ENCODE assay signal across 17 cellular contexts in genomic region chr11:100673063-100673462, GRCh38. TPM values are rescaled to one million over a fixed set of nuclear protein-coding genes. Genes with fewer than 3 reads are reported as not detected.
DNase-seq lines count a peak whose midpoint lies in the region; ATAC-seq, FAIRE-seq and TF ChIP-seq lines count a peak whose summit lies in the region.
"Had no signal": no experiment of that assay in that cellular context is flagged by ENCODE, and none has a peak within 500 bp of the region (broad histone marks: within the 10 kb centered on the region; RNA-seq: fewer than 3 reads in every experiment).

No MANE protein-coding gene starts in this region.

- no peaks in the 10 kb centered on the region for H3K79me2 ChIP-seq in K562 (ENCODE audit: control insufficient read depth, insufficient read depth, low read length)

- TF ChIP-seq EP300 in K562 (IDR thresholded peaks at IDR 0.05; ENCODE audit: low read length): no peak

- ATAC-seq in K562 (no peak), GM21619 (IDR thresholded peaks at IDR 0.05; ENCODE audit: unreplicated experiment) (no peak)

- in situ Hi-C loops in K562 (cut with MboI): no loop called here

- no peak overlapping the region for H3K4me2 ChIP-seq in K562 (ENCODE audit: insufficient read depth, low read length)
- H3K4me2 ChIP-seq: BLaER1 treated with 17β-estradiol and CSF1 and Interleukin-3, amounts not matched to agents 10 nM and 100 nM had no signal

- CTCF ChIA-PET in K562 (lab: Yijun Ruan, JAX; ENCODE audit: low intra/inter-chr PET ratio): no interaction called here

- POLR2A ChIA-PET in K562 (lab: Yijun Ruan, JAX): no interaction called here

- DNase-seq in HTR-8/SVneo (ENCODE audit: insufficient read length, low spot score): no peak
- DNase-seq in K562 (ENCODE audit: extremely low read depth in 1 of 4, low spot score in 3 of 4): no peak
- peak; percentile 44 for DNase-seq in iris pigment epithelial cell (ENCODE audit: low read depth)
- peak; percentile 50 for DNase-seq in renal cortical epithelial cell (ENCODE audit: low read depth)
- DNase-seq in GDM1 (lab: John Stamatoyannopoulos, UW): no peak
- no peak for DNase-seq in NK-92 treated with Interleukin-12 subunit alpha and Interleukin-12 subunit beta, amount 100 ng/mL, for 24 hours (lab: John Stamatoyannopoulos, UW)
- DNase-seq in NCI-H1694 (lab: John Stamatoyannopoulos, UW): no peak
- DNase-seq: ACHN; CD4-positive, CD25-positive, alpha-beta regulatory T cell; DMS53; HFFc6 had no signal

- no peak for TF ChIP-seq POLR2A in K562 (conservative IDR thresholded peaks at IDR 0.05)

- H3K36me3 ChIP-seq in K562 (ENCODE audit: control insufficient read depth, insufficient read depth, low read length): no peaks in the 10 kb centered on the region
- H3K36me3 ChIP-seq: BLaER1 treated with 17β-estradiol and CSF1 and Interleukin-3, amounts not matched to agents 10 nM and 100 nM; HAP-1 had no signal

- TF ChIP-seq CTCF in K562 (IDR thresholded peaks at IDR 0.05 in 2 of 3, conservative IDR thresholded peaks at IDR 0.05 in 1 of 3; ENCODE audit: insufficient read depth in 2 of 3, low read depth in 1 of 3, low read length in 3 of 3): no peak

- H3K9me3 ChIP-seq in K562 (replicated peaks; ENCODE audit: control insufficient read depth, insufficient read depth, low read depth, low read length): no peaks in the 10 kb centered on the region
- H3K9me3 ChIP-seq: BLaER1 treated with 17β-estradiol and CSF1 and Interleukin-3, amounts not matched to agents 10 nM and 100 nM; HAP-1 had no signal

- intact Hi-C loops in K562 (cut with micrococcal nuclease): no loop called here

- WGBS in K562 (ENCODE audit: insufficient coverage, low coverage, missing lambda C conversion rate): 29% methylated on average over 1 of the region's 1 CpG

- H3K4me3 ChIP-seq in K562: no peak overlapping the region
- H3K4me3 ChIP-seq: BLaER1 treated with 17β-estradiol and CSF1 and Interleukin-3, amounts not matched to agents 10 nM and 100 nM; GM12878; HAP-1 had no signal

- no peak for TF ChIP-seq RAD21 in K562 (CRISPR knock-in tag; conservative IDR thresholded peaks at IDR 0.05 in 1 of 2, IDR thresholded peaks at IDR 0.05 in 1 of 2)

- no peaks in the 10 kb centered on the region for H3K27me3 ChIP-seq in K562 (ENCODE audit: control insufficient read depth in 2 of 2, insufficient read depth in 2 of 2, low read length in 2 of 2)
- H3K27me3 ChIP-seq: BLaER1 treated with 17β-estradiol and CSF1 and Interleukin-3, amounts not matched to agents 10 nM and 100 nM had no signal

- FAIRE-seq in HTR-8/SVneo (lab: Jason Lieb, UNC) (peak; percentile 36), K562 (lab: Jason Lieb, UNC) (no peak)
- FAIRE-seq: GM12878, GM18507, H1 had no signal

- no peak overlapping the region for H3K27ac ChIP-seq in K562 (ENCODE audit: extremely low read depth, low read depth, low read length)
- H3K27ac ChIP-seq: BLaER1 treated with 17β-estradiol and CSF1 and Interleukin-3, amounts not matched to agents 10 nM and 100 nM had no signal

- no peak overlapping the region for H3K9ac ChIP-seq in K562 (ENCODE audit: insufficient read depth in 1 of 2, low read depth in 2 of 2, low read length in 2 of 2)
- H3K9ac ChIP-seq: BLaER1 treated with 17β-estradiol and CSF1 and Interleukin-3, amounts not matched to agents 10 nM and 100 nM had no signal

- H3K9me1 ChIP-seq in K562 (ENCODE audit: control insufficient read depth, insufficient read depth, low read length): no peaks in the 10 kb centered on the region

- H2AFZ ChIP-seq in K562 (ENCODE audit: low read depth, low read length): 0 out of 2 replicates have a peak overlapping the region, but pooled peaks have one; percentile 45

- no TSS peak for BruUV-seq in K562 (replicated peaks; lab: Mats Ljungman, UMichigan)

- H4K20me1 ChIP-seq in K562 (replicated peaks; ENCODE audit: control insufficient read depth, insufficient read depth, low read length): no peaks in the 10 kb centered on the region
- H4K20me1 ChIP-seq: BLaER1 treated with 17β-estradiol and CSF1 and Interleukin-3, amounts not matched to agents 10 nM and 100 nM had no signal

- no peaks in the 10 kb centered on the region; a peak in 1 of 5 replicates for H3K4me1 ChIP-seq in K562 (replicated peaks in 1 of 2; ENCODE audit: control insufficient read depth in 2 of 2, insufficient read depth in 2 of 2, low read length in 2 of 2)
- H3K4me1 ChIP-seq: BLaER1 treated with 17β-estradiol and CSF1 and Interleukin-3, amounts not matched to agents 10 nM and 100 nM had no signal

TF ChIP-seq in K562, 482 proteins besides CTCF, POLR2A, EP300 and RAD21 (continues in another document):
- TF ChIP-seq ZBTB12 (CRISPR knock-in tag; IDR thresholded peaks at IDR 0.05) (no peak), BHLHE40 (IDR thresholded peaks at IDR 0.05; ENCODE audit: low read length) (no peak), BMI1 (IDR thresholded peaks at IDR 0.05; ENCODE audit: low read length) (no peak), JUN (IDR thresholded peaks at IDR 0.05; ENCODE audit: borderline replicate concordance, low read depth, low read length) (no peak), JUN (CRISPR knock-in tag; IDR thresholded peaks at IDR 0.05; ENCODE audit: borderline replicate concordance) (no peak), RUNX1 (IDR thresholded peaks at IDR 0.05; ENCODE audit: low read depth) (no peak), ADNP (tag; IDR thresholded peaks at IDR 0.05) (no peak), MIER1 (IDR thresholded peaks at IDR 0.05; ENCODE audit: low read depth) (no peak)
- TF ChIP-seq, protein P1, sequence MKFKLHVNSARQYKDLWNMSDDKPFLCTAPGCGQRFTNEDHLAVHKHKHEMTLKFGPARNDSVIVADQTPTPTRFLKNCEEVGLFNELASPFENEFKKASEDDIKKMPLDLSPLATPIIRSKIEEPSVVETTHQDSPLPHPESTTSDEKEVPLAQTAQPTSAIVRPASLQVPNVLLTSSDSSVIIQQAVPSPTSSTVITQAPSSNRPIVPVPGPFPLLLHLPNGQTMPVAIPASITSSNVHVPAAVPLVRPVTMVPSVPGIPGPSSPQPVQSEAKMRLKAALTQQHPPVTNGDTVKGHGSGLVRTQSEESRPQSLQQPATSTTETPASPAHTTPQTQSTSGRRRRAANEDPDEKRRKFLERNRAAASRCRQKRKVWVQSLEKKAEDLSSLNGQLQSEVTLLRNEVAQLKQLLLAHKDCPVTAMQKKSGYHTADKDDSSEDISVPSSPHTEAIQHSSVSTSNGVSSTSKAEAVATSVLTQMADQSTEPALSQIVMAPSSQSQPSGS (CRISPR knock-in tag; IDR thresholded peaks at IDR 0.05): no peak
- TF ChIP-seq, protein P2, sequence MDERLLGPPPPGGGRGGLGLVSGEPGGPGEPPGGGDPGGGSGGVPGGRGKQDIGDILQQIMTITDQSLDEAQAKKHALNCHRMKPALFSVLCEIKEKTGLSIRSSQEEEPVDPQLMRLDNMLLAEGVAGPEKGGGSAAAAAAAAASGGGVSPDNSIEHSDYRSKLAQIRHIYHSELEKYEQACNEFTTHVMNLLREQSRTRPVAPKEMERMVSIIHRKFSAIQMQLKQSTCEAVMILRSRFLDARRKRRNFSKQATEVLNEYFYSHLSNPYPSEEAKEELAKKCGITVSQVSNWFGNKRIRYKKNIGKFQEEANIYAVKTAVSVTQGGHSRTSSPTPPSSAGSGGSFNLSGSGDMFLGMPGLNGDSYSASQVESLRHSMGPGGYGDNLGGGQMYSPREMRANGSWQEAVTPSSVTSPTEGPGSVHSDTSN (CRISPR knock-in tag; IDR thresholded peaks at IDR 0.05; ENCODE audit: low read depth): no peak
- TF ChIP-seq, protein P2 (tag; conservative IDR thresholded peaks at IDR 0.05; ENCODE audit: low read depth): no peak

RNA-seq across cellular contexts. Expression of gene ARHGAP42, which starts 14.0 kb away (rescaled TPM):
- 6.6 and 12.8 TPM in 2 replicates for total RNA-seq in K562 (2011; cell fraction: chromatin; rRNA removed; ENCODE audit: low replicate concordance)
- total RNA-seq in K562 (2011; cell fraction: nucleolus; rRNA removed): 1.2 and 1.6 TPM in 2 replicates
- 4.5 and 6.3 TPM in 2 replicates for total RNA-seq in K562 (2011; cell fraction: nucleoplasm; rRNA removed)
- 1.2 and 2.4 TPM in 2 replicates for total RNA-seq in K562 (2014; rRNA removed)
- 3.8 and 5.2 TPM in 2 replicates for total RNA-seq in K562 (2014; rRNA removed; fragmentation: Illumina TruSeq; extraction: Trizol)
- 3.3 and 3.6 TPM in 2 replicates for total RNA-seq in K562 (2015; rRNA removed; fragmentation: Illumina TruSeq; extraction: Trizol)
- total RNA-seq in K562 (2021): 2.2 and 2.9 TPM in 2 replicates
- 1.7 and 6.1 TPM in 2 replicates for polyA plus RNA-seq in K562 (2011; rRNA removed)
- polyA plus RNA-seq in K562 (2011; cell fraction: cytosol; rRNA removed): 1.1 and 2.1 TPM in 2 replicates
- polyA plus RNA-seq in K562 (2011; cell fraction: nucleus; rRNA removed): 1.7 and 4.8 TPM in 2 replicates
- polyA plus RNA-seq in K562 (2012): 1.1 and 1.4 TPM in 2 replicates
- polyA plus RNA-seq in K562 (2014; fragmentation: Illumina TruSeq; extraction: Trizol): 1.9 and 2.6 TPM in 2 replicates
- 1 to 10 TPM in 1 of 2 experiments, under 1 TPM in 1; 0.95 to 1.2 TPM for polyA plus RNA-seq in K562 (2014; fragmentation: Nextera tagmentation; extraction: Ambion mirVana)
- 1.4 and 1.6 TPM in 2 replicates for polyA plus RNA-seq in K562 (2014; rRNA removed)
- 4.2 and 13.5 TPM in 2 replicates for polyA minus RNA-seq in K562 (2011; rRNA and poly(A)+ RNA removed)
- 0.46 and 6.7 TPM in 2 replicates for polyA minus RNA-seq in K562 (2011; cell fraction: cytosol; rRNA and poly(A)+ RNA removed)
- 3.7 and 5.1 TPM in 2 replicates for polyA minus RNA-seq in K562 (2011; cell fraction: nucleus; rRNA and poly(A)+ RNA removed)
- total RNA-seq in renal cortical epithelial cell: 15.8 and 24.5 TPM in 2 replicates
- total RNA-seq: CD4-positive, CD25-positive, alpha-beta regulatory T cell had no signal
- polyA plus RNA-seq: CD4-positive, CD25-positive, alpha-beta regulatory T cell had no signal

Comparison
In these comparisons a context has a peak if more than half of its experiments do, and no peak if none do; other contexts are left out.
1. DNase-seq: peak in iris pigment epithelial cell (single experiment) and renal cortical epithelial cell (single experiment); none in HTR-8/SVneo (single experiment), K562 (0 of 4), GDM1 (single experiment), NK-92 treated with Interleukin-12 subunit alpha and Interleukin-12 subunit beta, amount 100 ng/mL, for 24 hours (single experiment) and NCI-H1694 (single experiment).